In the genomic region with DNA sequence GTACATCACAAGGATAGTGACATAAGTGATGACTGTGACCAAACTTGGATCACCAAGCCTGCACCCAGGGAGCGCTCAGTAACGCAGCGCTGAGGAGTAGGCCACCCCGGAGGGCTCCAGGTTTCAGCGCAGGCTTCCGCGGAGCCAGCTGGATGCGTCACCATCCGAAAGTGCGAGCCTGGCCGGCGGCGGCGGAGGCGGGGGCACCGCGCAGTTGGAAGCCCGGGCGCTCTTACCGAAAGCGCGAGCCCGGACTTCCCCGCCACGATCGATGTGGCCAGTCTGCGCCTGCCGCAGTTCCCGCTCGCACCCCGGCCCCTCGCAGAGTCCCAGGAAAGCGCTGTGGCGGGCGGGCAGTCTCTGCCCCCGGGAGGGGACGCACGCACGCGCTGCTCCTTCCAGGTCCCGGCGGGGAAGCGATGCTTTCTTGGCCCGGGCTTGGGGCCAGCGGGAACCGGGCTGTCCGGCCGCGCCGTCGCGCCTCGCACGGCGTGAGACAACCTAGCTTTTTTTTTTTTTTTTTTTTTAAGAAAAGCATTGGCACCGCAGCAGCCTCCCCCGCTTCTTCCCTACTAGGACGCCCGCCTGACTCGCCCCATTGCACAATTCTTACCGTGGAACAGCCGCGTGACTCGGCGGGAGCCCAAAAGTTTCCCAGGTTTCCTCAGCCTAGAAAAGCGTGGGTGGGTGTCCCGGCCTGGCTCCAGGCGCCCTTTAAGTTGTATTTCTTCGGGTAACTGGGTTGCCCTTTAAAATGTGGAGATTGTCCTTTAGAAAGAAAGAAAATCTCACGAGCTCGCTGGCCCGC, we compare ENCODE assay signal across 8 cellular contexts. TPM values are rescaled to one million over a fixed set of nuclear protein-coding genes. Genes with fewer than 3 reads are reported as not detected.
DNase-seq lines count a peak whose midpoint lies in the region; TF ChIP-seq lines count a peak whose summit lies in the region.

No MANE protein-coding gene starts in this region.

- no peak for TF ChIP-seq POLR2A in lower leg skin (IDR thresholded peaks at IDR 0.05)

- POLR2A ChIA-PET in activated CD4-positive, alpha-beta memory T cell treated with anti-CD3 and anti-CD28 coated beads, Interleukin-2, amount 10 ng/mL, durations not matched to agents 7 days and 5 days (lab: Charles Lee), result interaction anchor here (0.9 to 5.2 kb wide), 5 partner anchors 37 to 175 kb away, joined by 3 to 37 read pairs (median 7); a partner anchor contains a TSS

- H3K36me3 Mint-ChIP-seq in activated CD4-positive, alpha-beta memory T cell treated with anti-CD3 and anti-CD28 coated beads, Interleukin-2, amount 10 ng/mL, durations not matched to agents 7 days and 5 days (ENCODE audit: low read depth), result peaks cover 5% of the 10 kb centered on the region

- peak overlapping the region; percentile 63 for H3K27ac ChIP-seq in duodenal mucosa (ENCODE audit: low read depth, low read length)

- H3K9me2 ChIP-seq in Loucy (replicated peaks; ENCODE audit: low read depth, low read length), result no peaks in the 10 kb centered on the region

- TF ChIP-seq CTCF in Loucy (conservative IDR thresholded peaks at IDR 0.05; ENCODE audit: low read length) (no peak), lower leg skin (IDR thresholded peaks at IDR 0.05) (no peak), BE2C (IDR thresholded peaks at IDR 0.05; ENCODE audit: low read depth, low read length) (no peak)

- peaks cover 24% of the 10 kb centered on the region for H3K27me3 Mint-ChIP-seq in activated CD4-positive, alpha-beta memory T cell treated with anti-CD3 and anti-CD28 coated beads, Interleukin-2, amount 10 ng/mL, durations not matched to agents 7 days and 5 days

- H3K4me3 ChIP-seq in Loucy (ENCODE audit: low read length, poor library complexity, severe bottlenecking) (peak overlapping the region; percentile 26), duodenal mucosa (ENCODE audit: low read depth in 1 of 2, low read length in 2 of 2) (peak overlapping the region; percentile 65 to 70), lower leg skin (ENCODE audit: low read depth, poor library complexity, severe bottlenecking) (peak overlapping the region; percentile 50), BE2C (ENCODE audit: low read depth, low read length) (no peak overlapping the region)

- 1% methylated on average over 45 to 53 of the region's 72 CpGs for WGBS in lower leg skin, 2 donors

- no peaks in the 10 kb centered on the region for H3K36me3 ChIP-seq in Loucy (ENCODE audit: insufficient read depth, low read length)
- H3K36me3 ChIP-seq in duodenal mucosa (ENCODE audit: control insufficient read depth in 1 of 2, insufficient read depth in 2 of 2, low read length in 2 of 2), result no peaks in the 10 kb centered on the region
- H3K36me3 ChIP-seq in BE2C, result no peaks in the 10 kb centered on the region

- H3K4me1 ChIP-seq in Loucy (ENCODE audit: insufficient read depth, low read length, poor library complexity, severe bottlenecking) (peaks cover 4% of the 10 kb centered on the region), duodenal mucosa (ENCODE audit: control insufficient read depth in 1 of 2, insufficient read depth in 2 of 2, low read length in 2 of 2) (peaks cover 5 to 17% of the 10 kb centered on the region in 2 donors), BE2C (no peaks in the 10 kb centered on the region)

- no peak overlapping the region for H2AFZ ChIP-seq in Loucy (ENCODE audit: low read length)

- no peaks in the 10 kb centered on the region for H3K27me3 ChIP-seq in Loucy (ENCODE audit: insufficient read depth, low read length, poor library complexity, severe bottlenecking)
- no peaks in the 10 kb centered on the region for H3K27me3 ChIP-seq in duodenal mucosa (ENCODE audit: control insufficient read depth in 1 of 2, insufficient read depth in 2 of 2, low read length in 2 of 2)
- no peaks in the 10 kb centered on the region for H3K27me3 ChIP-seq in BE2C

- peak overlapping the region; percentile 79 for H3K4me3 Mint-ChIP-seq in activated CD4-positive, alpha-beta memory T cell treated with anti-CD3 and anti-CD28 coated beads, Interleukin-2, amount 10 ng/mL, durations not matched to agents 7 days and 5 days

- peaks cover 3% of the 10 kb centered on the region for H3K9me3 Mint-ChIP-seq in activated CD4-positive, alpha-beta memory T cell treated with anti-CD3 and anti-CD28 coated beads, Interleukin-2, amount 10 ng/mL, durations not matched to agents 7 days and 5 days

- no peak overlapping the region for H3K9ac ChIP-seq in Loucy (ENCODE audit: low read depth, low read length, poor library complexity, severe bottlenecking)
- H3K9ac ChIP-seq in duodenal mucosa (ENCODE audit: low read depth in 1 of 2, low read length in 2 of 2), result peak overlapping the region; percentile 22 to 44

- DNase-seq in DMS79 treated with DMSO at 0.1 percent for 48 hours (lab: John Stamatoyannopoulos, UW) (peak; percentile 55), GOT3 (lab: John Stamatoyannopoulos, UW) (peak; percentile 61), lower leg skin (ENCODE audit: low spot score in 2 of 2) (peak; percentile 92 to 99), BE2C (no peak)
- DNase-seq in activated CD4-positive, alpha-beta memory T cell treated with anti-CD3 and anti-CD28 coated beads, Interleukin-2, amount 10 ng/mL, durations not matched to agents 7 days and 5 days, result peak; percentile 73
- DNase-seq in stimulated activated CD4-positive, alpha-beta T cell treated with anti-CD3 and anti-CD28 coated beads, Interleukin-4, amount 100 ng/mL, for 1 hour, result peak; percentile 64

- intact Hi-C loops in lower leg skin (cut with DNase I; ENCODE audit: low total_unique reads), result no loop called here

- no peaks in the 10 kb centered on the region for H3K79me2 ChIP-seq in Loucy (ENCODE audit: insufficient read depth, low read length)

- CTCF ChIA-PET in activated CD4-positive, alpha-beta memory T cell treated with anti-CD3 and anti-CD28 coated beads, Interleukin-2, amount 10 ng/mL, durations not matched to agents 7 days and 5 days (lab: Charles Lee), result interaction anchor here (0.7 to 2.1 kb wide), 6 partner anchors 9 to 39 kb away, joined by 3 to 6 read pairs (median 4); no protein-coding TSS in a partner anchor

- H3K27ac Mint-ChIP-seq in activated CD4-positive, alpha-beta memory T cell treated with anti-CD3 and anti-CD28 coated beads, Interleukin-2, amount 10 ng/mL, durations not matched to agents 7 days and 5 days, result no peak overlapping the region

- no peaks in the 10 kb centered on the region for H4K20me1 ChIP-seq in Loucy (ENCODE audit: insufficient read depth, low read length, poor library complexity, severe bottlenecking)

- H3K4me2 ChIP-seq in Loucy (ENCODE audit: low read depth, low read length, poor library complexity, severe bottlenecking), result peak overlapping the region; percentile 34

- no peaks in the 10 kb centered on the region for H3F3A ChIP-seq in Loucy (ENCODE audit: low read depth)

- peaks cover 26% of the 10 kb centered on the region for H3K4me1 Mint-ChIP-seq in activated CD4-positive, alpha-beta memory T cell treated with anti-CD3 and anti-CD28 coated beads, Interleukin-2, amount 10 ng/mL, durations not matched to agents 7 days and 5 days

- H3K9me3 ChIP-seq in Loucy (ENCODE audit: insufficient read depth, low read depth, low read length) (peaks cover 3% of the 10 kb centered on the region; the same call in 1 of the 2 replicates), duodenal mucosa (ENCODE audit: control insufficient read depth in 1 of 2, low read length in 2 of 2) (no peaks in the 10 kb centered on the region), BE2C (no peaks in the 10 kb centered on the region)

RNA-seq across cellular contexts. Expression of a gene that starts 36.4 kb away (rescaled TPM):
- total RNA-seq in activated CD4-positive, alpha-beta memory T cell treated with anti-CD3 and anti-CD28 coated beads, Interleukin-2, amount 10 ng/mL, durations not matched to agents 7 days and 5 days, result 100 to 1,000 TPM; 204 to 205 TPM
- total RNA-seq in lower leg skin, result 100 to 1,000 TPM in 3 of 4 donors, 10 to 100 TPM in 1; 97.1 to 159 (median 129) TPM
- polyA plus RNA-seq in BE2C (2012; ENCODE audit: insufficient read depth, insufficient read length, low read depth), result 14.0 TPM
